Comparison of ENCODE assay signal across 9 cellular contexts in genomic region chr9:129988607-129989361, GRCh38. TPM values are rescaled to one million over a fixed set of nuclear protein-coding genes. Genes with fewer than 3 reads are reported as not detected.
A peak's percentile ranks its signal among the peaks of the same experiment; 100 is the strongest.
DNase-seq lines count a peak whose midpoint lies in the region; ATAC-seq and TF ChIP-seq lines count a peak whose summit lies in the region.
"Had no signal": no experiment of that assay in that cellular context is flagged by ENCODE, and none has a peak within 500 bp of the region (broad histone marks: within the 10 kb centered on the region; RNA-seq: fewer than 3 reads in every experiment).

No MANE protein-coding gene starts in this region.

- H3K36me3 ChIP-seq in neuronal stem cell (replicated peaks in 1 of 2; ENCODE audit: control insufficient read depth in 2 of 2, insufficient read depth in 2 of 2, low read length in 2 of 2) (peaks cover 0 to 5% of the 10 kb centered on the region in 2 donors), suprapubic skin (no peaks in the 10 kb centered on the region)

- H3K18ac ChIP-seq in neuronal stem cell (ENCODE audit: low read length): no peak overlapping the region

- H2BK120ac ChIP-seq in neuronal stem cell (ENCODE audit: low read depth, low read length): no peak overlapping the region

- H3K9ac ChIP-seq in neuronal stem cell (ENCODE audit: low read depth, low read length, poor library complexity): no peak overlapping the region

- CTCF ChIA-PET in RWPE1 (lab: Yijun Ruan, JAX): interaction anchor here (1.4 kb wide), 1 partner anchor 20 kb away, joined by 4 read pairs; no protein-coding TSS in a partner anchor

- H3K4me1 ChIP-seq in neuronal stem cell (ENCODE audit: control insufficient read depth in 2 of 2, insufficient read depth in 1 of 2, low read depth in 1 of 2, low read length in 2 of 2) (no peaks in the 10 kb centered on the region), suprapubic skin (peaks cover 20% of the 10 kb centered on the region)

- no peak overlapping the region for H2BK5ac ChIP-seq in neuronal stem cell (ENCODE audit: low read length)

- no peak overlapping the region for H4K8ac ChIP-seq in neuronal stem cell (ENCODE audit: low read depth, low read length)

- TF ChIP-seq EP300 in suprapubic skin (IDR thresholded peaks at IDR 0.05): no peak

- no peak for TF ChIP-seq CTCF in GM13976 (IDR thresholded peaks at IDR 0.05; ENCODE audit: borderline replicate concordance, control extremely low read depth, extremely low read depth, insufficient read depth, missing control alignments)
- TF ChIP-seq CTCF in RWPE1 (conservative IDR thresholded peaks at IDR 0.05; ENCODE audit: low read depth): no peak
- no peak for TF ChIP-seq CTCF in suprapubic skin (IDR thresholded peaks at IDR 0.05)

- H3K4me3 ChIP-seq in neuronal stem cell (ENCODE audit: low read length in 2 of 2) (no peak overlapping the region), suprapubic skin (no peak overlapping the region)
- H3K4me3 ChIP-seq: skin epidermis had no signal

- DNase-seq in GM13976 (ENCODE audit: low spot score): peak; percentile 59
- DNase-seq in RWPE1 (ENCODE audit: low spot score): no peak
- no peak for DNase-seq in NCI-H510A (lab: John Stamatoyannopoulos, UW)
- DNase-seq in neuronal stem cell (ENCODE audit: low spot score): no peak
- no peak for DNase-seq in suprapubic skin (ENCODE audit: low spot score in 2 of 2)

- H4K91ac ChIP-seq in neuronal stem cell (ENCODE audit: low read depth, low read length, poor library complexity): no peak overlapping the region

- H2BK12ac ChIP-seq in neuronal stem cell (ENCODE audit: low read length): no peak overlapping the region

- H3K27ac ChIP-seq in RWPE1 (no peak overlapping the region), neuronal stem cell (replicated peaks; ENCODE audit: low read length) (no peak overlapping the region), suprapubic skin (no peak overlapping the region)

- no peak overlapping the region for H2AFZ ChIP-seq in neuronal stem cell (ENCODE audit: low read length)

- no peak for TF ChIP-seq POLR2A in suprapubic skin (IDR thresholded peaks at IDR 0.05)

- peak; percentile 65 for ATAC-seq in GM21390 (IDR thresholded peaks at IDR 0.05; ENCODE audit: unreplicated experiment)
- ATAC-seq in HG03442 (IDR thresholded peaks at IDR 0.05; ENCODE audit: unreplicated experiment): peak; percentile 54
- ATAC-seq in esophagus mucosa: peak; percentile 49

- no peaks in the 10 kb centered on the region for H3K79me1 ChIP-seq in neuronal stem cell (ENCODE audit: low read depth, low read length)

- no peak overlapping the region for H3K23ac ChIP-seq in neuronal stem cell (ENCODE audit: low read depth, low read length, poor library complexity)

- H2BK15ac ChIP-seq in neuronal stem cell (ENCODE audit: low read length): no peak overlapping the region

- H3K14ac ChIP-seq in neuronal stem cell (ENCODE audit: low read length): no peak overlapping the region

- H3K4ac ChIP-seq in neuronal stem cell (ENCODE audit: low read length): no peak overlapping the region

- no peak overlapping the region for H3K4me2 ChIP-seq in neuronal stem cell (ENCODE audit: insufficient read depth, low read length, poor library complexity, severe bottlenecking)

- no CpG with 5 or more reads among the region's 9 CpGs for WGBS in neuronal stem cell (ENCODE audit: extremely low coverage in 2 of 2, insufficient read length in 2 of 2, insufficient replicate concordance in 1 of 2), 2 donors
- 66% methylated on average over 9 of the region's 9 CpGs for whole genome bisulfite sequencing in suprapubic skin

- H3K27me3 ChIP-seq in neuronal stem cell (ENCODE audit: control insufficient read depth in 3 of 3, insufficient read depth in 3 of 3, low read depth in 1 of 3, low read length in 3 of 3): no peaks in the 10 kb centered on the region
- H3K27me3 ChIP-seq in suprapubic skin: no peaks in the 10 kb centered on the region

- POLR2A ChIA-PET in RWPE1 (lab: Yijun Ruan, JAX; ENCODE audit: low non-redundant PET): no interaction called here

- H2AK5ac ChIP-seq in neuronal stem cell (ENCODE audit: low read depth, low read length): no peak overlapping the region

- H3K9me3 ChIP-seq in neuronal stem cell (replicated peaks in 1 of 2; ENCODE audit: control insufficient read depth in 2 of 2, insufficient read depth in 1 of 2, low read depth in 1 of 2, low read length in 2 of 2) (peaks cover 0 to 3% of the 10 kb centered on the region in 2 donors), suprapubic skin (no peaks in the 10 kb centered on the region)

- in situ Hi-C loops in GM13976 (cut with MboI; ENCODE audit: low sequenced_read_pairs, unreplicated experiment): no loop called here

RNA-seq across cellular contexts. Expression of gene FNBP1, which starts 54.2 kb away (rescaled TPM):
- 23.5 TPM for total RNA-seq in esophagus mucosa
- 33.7 TPM for polyA plus RNA-seq in neuronal stem cell (2013, experiment 1 of 2)
- 34.7 TPM for polyA plus RNA-seq in neuronal stem cell (2013, experiment 2 of 2)
- total RNA-seq in suprapubic skin: 10 to 100 TPM; 23.7 to 50.5 (median 43.3) TPM
